16 cellular contexts compared by ENCODE assay signal in genomic region chr22:11066458-11067285, GRCh38.
A peak's percentile ranks its signal among the peaks of the same experiment; 100 is the strongest.
DNase-seq lines count a peak whose midpoint lies in the region; ATAC-seq and TF ChIP-seq lines count a peak whose summit lies in the region.
"Had no signal": no experiment of that assay in that cellular context is flagged by ENCODE, and none has a peak within 500 bp of the region (broad histone marks: within the 10 kb centered on the region; RNA-seq: fewer than 3 reads in every experiment).

No MANE protein-coding gene starts in this region.

- H3K9me3 ChIP-seq in T-helper 17 cell (ENCODE audit: control insufficient read depth, low read length, poor library complexity, severe bottlenecking) (no peaks in the 10 kb centered on the region), iPS-18c (ENCODE audit: control insufficient read depth, insufficient read depth, low read length) (peaks cover 44% of the 10 kb centered on the region)

- intact Hi-C loops in posterior vena cava (cut with DNase I), result no loop called here

- H3K4me1 Mint-ChIP-seq in T-helper 17 cell (no peaks in the 10 kb centered on the region), WTC11 (no peaks in the 10 kb centered on the region)
- H3K4me1 Mint-ChIP-seq: activated CD4-positive, alpha-beta memory T cell treated with anti-CD3 and anti-CD28 coated beads, Interleukin-2, amount 10 ng/mL, durations not matched to agents 7 days and 5 days had no signal

- no peaks in the 10 kb centered on the region for H3K27me3 Mint-ChIP-seq in T-helper 17 cell
- H3K27me3 Mint-ChIP-seq in WTC11 (ENCODE audit: low read depth), result peaks cover 50% of the 10 kb centered on the region
- H3K27me3 Mint-ChIP-seq: activated CD4-positive, alpha-beta memory T cell treated with anti-CD3 and anti-CD28 coated beads, Interleukin-2, amount 10 ng/mL, durations not matched to agents 7 days and 5 days had no signal

- POLR2A ChIA-PET in WTC11 (lab: Charles Lee), result no interaction called here

- DNase-seq in GM03348 (ENCODE audit: low spot score), result peak; percentile 47
- DNase-seq in T-helper 17 cell, result no peak
- DNase-seq in posterior vena cava (ENCODE audit: low spot score), result peak; percentile 89
- DNase-seq in WTC11 (ENCODE audit: low spot score), result no peak
- DNase-seq in NCI-H69 (lab: John Stamatoyannopoulos, UW), result no peak
- DNase-seq in activated CD4-positive, CD25-positive, alpha-beta regulatory T cell (lab: John Stamatoyannopoulos, UW), result no peak
- DNase-seq: activated CD4-positive, alpha-beta memory T cell treated with anti-CD3 and anti-CD28 coated beads, Interleukin-2, amount 10 ng/mL, durations not matched to agents 7 days and 5 days; activated naive CD4-positive, alpha-beta T cell treated with anti-CD3 and anti-CD28 coated beads for 36 hours; central memory CD4-positive, alpha-beta T cell; NCI-H1436; stimulated activated CD4-positive, alpha-beta T cell treated with anti-CD3 and anti-CD28 coated beads, Interleukin-4, amount 100 ng/mL, for 24 hours; stomach; T-helper 9 cell had no signal

- ATAC-seq in T-helper 17 cell (peak; percentile 21), WTC11 (no peak), GM18867 (IDR thresholded peaks at IDR 0.05; ENCODE audit: unreplicated experiment) (no peak)

- CTCF ChIA-PET in WTC11 (lab: Charles Lee), result no interaction called here

- H3K36me3 Mint-ChIP-seq in T-helper 17 cell (ENCODE audit: low read depth) (no peaks in the 10 kb centered on the region), WTC11 (peaks cover 70% of the 10 kb centered on the region)

- no peak for TF ChIP-seq CTCF in WTC11 (IDR thresholded peaks at IDR 0.05)

- H3K9me3 Mint-ChIP-seq in WTC11, result peaks cover 68% of the 10 kb centered on the region

- H3K4me3 Mint-ChIP-seq in T-helper 17 cell (no peak overlapping the region), WTC11 (no peak overlapping the region)
- H3K4me3 Mint-ChIP-seq: activated CD4-positive, alpha-beta memory T cell treated with anti-CD3 and anti-CD28 coated beads, Interleukin-2, amount 10 ng/mL, durations not matched to agents 7 days and 5 days; activated naive CD4-positive, alpha-beta T cell treated with anti-CD3 and anti-CD28 coated beads for 36 hours had no signal

- peak overlapping the region; percentile 20; the same call in 1 of the 2 replicates for H3K4me3 ChIP-seq in iPS-18c (ENCODE audit: insufficient read depth, low read depth, low read length)
- H3K4me3 ChIP-seq: BLaER1 treated with 17β-estradiol and CSF1 and Interleukin-3, amounts not matched to agents 10 nM and 100 nM; stomach had no signal

- no peak overlapping the region for H3K27ac Mint-ChIP-seq in T-helper 17 cell
- H3K27ac Mint-ChIP-seq in WTC11, result no peak overlapping the region
- H3K27ac Mint-ChIP-seq: activated CD4-positive, alpha-beta memory T cell treated with anti-CD3 and anti-CD28 coated beads, Interleukin-2, amount 10 ng/mL, durations not matched to agents 7 days and 5 days; activated naive CD4-positive, alpha-beta T cell treated with anti-CD3 and anti-CD28 coated beads for 36 hours had no signal

TF ChIP-seq in WTC11, 78 proteins besides CTCF, POLR2A, EP300 and RAD21:
- TF ChIP-seq NFATC4 (CRISPR knock-in tag; IDR thresholded peaks at IDR 0.05) (no peak), CBFB (CRISPR knock-in tag; IDR thresholded peaks at IDR 0.05; ENCODE audit: low read depth) (no peak), HMGXB4 (CRISPR knock-in tag; IDR thresholded peaks at IDR 0.05) (no peak)

Comparison
In these comparisons a context has a peak if more than half of its experiments do, and no peak if none do; other contexts are left out.
1. DNase-seq: peak in GM03348 (single experiment) and posterior vena cava (single experiment); none in T-helper 17 cell (0 of 3), WTC11 (single experiment), NCI-H69 (single experiment) and activated CD4-positive, CD25-positive, alpha-beta regulatory T cell (0 of 4).